In the genomic region with DNA sequence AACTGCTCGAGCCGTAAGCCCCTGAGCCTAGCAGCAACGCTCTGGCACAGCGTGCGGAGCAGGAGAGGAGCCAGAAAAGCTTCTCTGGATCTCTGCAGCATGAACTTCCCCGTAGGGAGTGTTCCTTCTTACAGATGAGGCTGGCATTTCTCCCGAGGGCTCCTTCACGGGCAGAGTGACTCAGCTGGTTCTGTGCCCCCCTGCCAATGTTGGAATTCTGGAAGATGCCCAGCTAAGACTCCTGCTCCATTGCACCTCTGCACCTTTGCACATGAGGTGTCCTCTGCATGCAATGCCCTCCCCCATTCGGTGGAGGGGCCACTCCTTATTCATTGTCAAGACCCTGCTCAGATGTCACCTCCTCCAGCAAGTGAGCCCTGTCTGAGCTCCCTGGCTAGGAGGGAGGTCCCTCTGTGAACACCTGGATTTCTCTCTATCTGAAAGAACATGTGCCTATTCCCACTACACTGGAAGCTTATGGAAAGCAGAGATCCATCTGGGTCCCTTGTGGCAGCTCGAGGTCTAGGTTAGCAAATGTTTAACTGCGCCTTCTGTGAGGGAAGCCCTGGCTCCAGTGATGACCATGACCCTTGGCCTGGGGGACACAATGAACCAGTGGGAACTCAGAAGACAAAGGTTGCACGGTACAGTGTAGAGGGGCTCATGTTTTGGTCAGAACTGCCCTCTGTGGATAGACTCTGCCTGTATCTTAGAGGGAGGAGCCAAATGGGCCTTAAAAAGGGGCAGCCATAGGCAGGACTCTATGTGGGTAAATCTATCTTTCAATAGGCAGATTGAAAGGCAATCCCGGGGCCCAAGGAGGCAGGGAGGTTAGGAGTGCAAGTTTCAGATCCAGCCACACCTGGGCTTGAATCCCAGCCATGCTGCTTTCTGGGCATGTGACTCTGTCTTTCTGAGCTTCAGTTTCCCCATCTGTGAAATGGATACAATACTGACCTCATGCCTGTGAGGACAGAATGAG, we compare ENCODE assay signal across 11 cellular contexts. TPM values are rescaled to one million over a fixed set of nuclear protein-coding genes. Genes with fewer than 3 reads are reported as not detected.
DNase-seq lines count a peak whose midpoint lies in the region; ATAC-seq and TF ChIP-seq lines count a peak whose summit lies in the region.
"Had no signal": no experiment of that assay in that cellular context is flagged by ENCODE, and none has a peak within 500 bp of the region (broad histone marks: within the 10 kb centered on the region; RNA-seq: fewer than 3 reads in every experiment).

No MANE protein-coding gene starts in this region.

- intact Hi-C loops in left ventricle myocardium inferior (cut with micrococcal nuclease) = no loop called here
- intact Hi-C loops in sciatic nerve (cut with DNase I) = no loop called here

- H3K9me3 ChIP-seq in left ventricle myocardium inferior (replicated peaks) = no peaks in the 10 kb centered on the region
- H3K9me3 ChIP-seq in MM.1S (replicated peaks; ENCODE audit: insufficient read depth, low read length) = no peaks in the 10 kb centered on the region

- H3K4me2 ChIP-seq in MM.1S (ENCODE audit: low read depth, low read length) = no peak overlapping the region

- H3K27ac ChIP-seq in left ventricle myocardium inferior (replicated peaks) = peak overlapping the region; percentile 78
- H3K27ac ChIP-seq in MM.1S (ENCODE audit: low read length) = no peak overlapping the region
- H3K27ac ChIP-seq: parathyroid adenoma had no signal

- H3K4me1 ChIP-seq in left ventricle myocardium inferior (peaks cover 72% of the 10 kb centered on the region), MM.1S (ENCODE audit: low read length) (0 out of 2 replicates have a peak, but pooled peaks cover 2% of the 10 kb centered on the region)
- H3K4me1 ChIP-seq: parathyroid adenoma had no signal

- H4K20me1 ChIP-seq in MM.1S (ENCODE audit: insufficient read depth, low read length) = no peaks in the 10 kb centered on the region

- peak; percentile 19 for DNase-seq in CD1c-positive myeloid dendritic cell (ENCODE audit: extremely low spot score)
- DNase-seq in left ventricle myocardium inferior = peak; percentile 45
- peak; percentile 78 for DNase-seq in sciatic nerve (ENCODE audit: low spot score)
- DNase-seq in activated CD4-positive, CD25-positive, alpha-beta regulatory T cell (lab: John Stamatoyannopoulos, UW) = no peak
- DNase-seq in stimulated activated naive CD4-positive, alpha-beta T cell treated with Interleukin-2 at 50 U/mL for 16 hours (lab: John Stamatoyannopoulos, UW) = no peak
- DNase-seq in SIG-M5 (lab: John Stamatoyannopoulos, UW) = no peak
- no peak for DNase-seq in MM.1S
- DNase-seq: Calu3 had no signal

- no peaks in the 10 kb centered on the region for H3K36me3 ChIP-seq in left ventricle myocardium inferior
- H3K36me3 ChIP-seq in MM.1S (replicated peaks; ENCODE audit: insufficient read depth, low read length) = no peaks in the 10 kb centered on the region

- ATAC-seq in SK-N-SH treated with all-trans-retinoic acid at 6 μM for 48 hours (peak; percentile 31), sciatic nerve (no peak)
- ATAC-seq: activated T-helper 17 cell treated with anti-CD3 and anti-CD28 coated beads, Interleukin-2, amount 50 U/mL, for 72 hours had no signal

- no peaks in the 10 kb centered on the region for H3F3A ChIP-seq in MM.1S (ENCODE audit: insufficient read depth, low read length)

- H2AFZ ChIP-seq in MM.1S (ENCODE audit: low read length) = no peak overlapping the region
- H2AFZ ChIP-seq: parathyroid adenoma had no signal

- TF ChIP-seq CTCF in left ventricle myocardium inferior (IDR thresholded peaks at IDR 0.05; ENCODE audit: borderline replicate concordance) (no peak), MM.1S (IDR thresholded peaks at IDR 0.05; ENCODE audit: low read length) (no peak)

- no peak overlapping the region for H3K4me3 ChIP-seq in left ventricle myocardium inferior
- H3K4me3 ChIP-seq in MM.1S (ENCODE audit: low read length) = no peak overlapping the region

- H3K27me3 ChIP-seq in left ventricle myocardium inferior (ENCODE audit: low read depth) (no peaks in the 10 kb centered on the region), MM.1S (replicated peaks; ENCODE audit: insufficient read depth, low read length) (no peaks in the 10 kb centered on the region)

- no peak overlapping the region for H3K9ac ChIP-seq in MM.1S (ENCODE audit: low read length)
- H3K9ac ChIP-seq: parathyroid adenoma had no signal

- H3K9me2 ChIP-seq in MM.1S (replicated peaks; ENCODE audit: insufficient read depth, low read length) = no peaks in the 10 kb centered on the region

- no peaks in the 10 kb centered on the region for H3K79me2 ChIP-seq in MM.1S (ENCODE audit: low read length)
- H3K79me2 ChIP-seq: parathyroid adenoma had no signal

TF ChIP-seq in SK-N-SH treated with all-trans-retinoic acid at 6 μM for 48 hours, 23 proteins besides CTCF, POLR2A, EP300 and RAD21 (continues in another document):
- TF ChIP-seq, protein P1, sequence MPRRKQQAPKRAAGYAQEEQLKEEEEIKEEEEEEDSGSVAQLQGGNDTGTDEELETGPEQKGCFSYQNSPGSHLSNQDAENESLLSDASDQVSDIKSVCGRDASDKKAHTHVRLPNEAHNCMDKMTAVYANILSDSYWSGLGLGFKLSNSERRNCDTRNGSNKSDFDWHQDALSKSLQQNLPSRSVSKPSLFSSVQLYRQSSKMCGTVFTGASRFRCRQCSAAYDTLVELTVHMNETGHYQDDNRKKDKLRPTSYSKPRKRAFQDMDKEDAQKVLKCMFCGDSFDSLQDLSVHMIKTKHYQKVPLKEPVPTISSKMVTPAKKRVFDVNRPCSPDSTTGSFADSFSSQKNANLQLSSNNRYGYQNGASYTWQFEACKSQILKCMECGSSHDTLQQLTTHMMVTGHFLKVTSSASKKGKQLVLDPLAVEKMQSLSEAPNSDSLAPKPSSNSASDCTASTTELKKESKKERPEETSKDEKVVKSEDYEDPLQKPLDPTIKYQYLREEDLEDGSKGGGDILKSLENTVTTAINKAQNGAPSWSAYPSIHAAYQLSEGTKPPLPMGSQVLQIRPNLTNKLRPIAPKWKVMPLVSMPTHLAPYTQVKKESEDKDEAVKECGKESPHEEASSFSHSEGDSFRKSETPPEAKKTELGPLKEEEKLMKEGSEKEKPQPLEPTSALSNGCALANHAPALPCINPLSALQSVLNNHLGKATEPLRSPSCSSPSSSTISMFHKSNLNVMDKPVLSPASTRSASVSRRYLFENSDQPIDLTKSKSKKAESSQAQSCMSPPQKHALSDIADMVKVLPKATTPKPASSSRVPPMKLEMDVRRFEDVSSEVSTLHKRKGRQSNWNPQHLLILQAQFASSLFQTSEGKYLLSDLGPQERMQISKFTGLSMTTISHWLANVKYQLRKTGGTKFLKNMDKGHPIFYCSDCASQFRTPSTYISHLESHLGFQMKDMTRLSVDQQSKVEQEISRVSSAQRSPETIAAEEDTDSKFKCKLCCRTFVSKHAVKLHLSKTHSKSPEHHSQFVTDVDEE (CRISPR knock-in tag; IDR thresholded peaks at IDR 0.05) = no peak
- no peak for TF ChIP-seq GLIS3 (CRISPR knock-in tag; IDR thresholded peaks at IDR 0.05)
- no peak for TF ChIP-seq ZFP30 (CRISPR knock-in tag; IDR thresholded peaks at IDR 0.05)
- no peak for TF ChIP-seq TCF4 (CRISPR knock-in tag; IDR thresholded peaks at IDR 0.05; ENCODE audit: borderline replicate concordance)
- no peak for TF ChIP-seq ISL1 (CRISPR knock-in tag; IDR thresholded peaks at IDR 0.05)
- no peak for TF ChIP-seq ZC3H10 (CRISPR knock-in tag; IDR thresholded peaks at IDR 0.05)
- TF ChIP-seq ESRRG (CRISPR knock-in tag; IDR thresholded peaks at IDR 0.05) = no peak
- no peak for TF ChIP-seq RARB (CRISPR knock-in tag; IDR thresholded peaks at IDR 0.05)
- TF ChIP-seq OSR1 (CRISPR knock-in tag; IDR thresholded peaks at IDR 0.05) = no peak
- TF ChIP-seq ARNTL (CRISPR knock-in tag; IDR thresholded peaks at IDR 0.05; ENCODE audit: borderline replicate concordance, low read depth) = no peak
- no peak for TF ChIP-seq ZFP3 (CRISPR knock-in tag; IDR thresholded peaks at IDR 0.05)
- TF ChIP-seq PPARA (CRISPR knock-in tag; IDR thresholded peaks at IDR 0.05; ENCODE audit: borderline replicate concordance) = no peak
- no peak for TF ChIP-seq ZNF8 (CRISPR knock-in tag; IDR thresholded peaks at IDR 0.05)
- TF ChIP-seq, protein P2, sequence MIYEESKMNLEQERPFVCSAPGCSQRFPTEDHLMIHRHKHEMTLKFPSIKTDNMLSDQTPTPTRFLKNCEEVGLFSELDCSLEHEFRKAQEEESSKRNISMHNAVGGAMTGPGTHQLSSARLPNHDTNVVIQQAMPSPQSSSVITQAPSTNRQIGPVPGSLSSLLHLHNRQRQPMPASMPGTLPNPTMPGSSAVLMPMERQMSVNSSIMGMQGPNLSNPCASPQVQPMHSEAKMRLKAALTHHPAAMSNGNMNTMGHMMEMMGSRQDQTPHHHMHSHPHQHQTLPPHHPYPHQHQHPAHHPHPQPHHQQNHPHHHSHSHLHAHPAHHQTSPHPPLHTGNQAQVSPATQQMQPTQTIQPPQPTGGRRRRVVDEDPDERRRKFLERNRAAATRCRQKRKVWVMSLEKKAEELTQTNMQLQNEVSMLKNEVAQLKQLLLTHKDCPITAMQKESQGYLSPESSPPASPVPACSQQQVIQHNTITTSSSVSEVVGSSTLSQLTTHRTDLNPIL (CRISPR knock-in tag; IDR thresholded peaks at IDR 0.05; ENCODE audit: low read depth) = no peak
- TF ChIP-seq ZNF565 (CRISPR knock-in tag; conservative IDR thresholded peaks at IDR 0.05; ENCODE audit: low read depth) = no peak
- no peak for TF ChIP-seq ZNF70 (CRISPR knock-in tag; IDR thresholded peaks at IDR 0.05)
- TF ChIP-seq, protein P3, sequence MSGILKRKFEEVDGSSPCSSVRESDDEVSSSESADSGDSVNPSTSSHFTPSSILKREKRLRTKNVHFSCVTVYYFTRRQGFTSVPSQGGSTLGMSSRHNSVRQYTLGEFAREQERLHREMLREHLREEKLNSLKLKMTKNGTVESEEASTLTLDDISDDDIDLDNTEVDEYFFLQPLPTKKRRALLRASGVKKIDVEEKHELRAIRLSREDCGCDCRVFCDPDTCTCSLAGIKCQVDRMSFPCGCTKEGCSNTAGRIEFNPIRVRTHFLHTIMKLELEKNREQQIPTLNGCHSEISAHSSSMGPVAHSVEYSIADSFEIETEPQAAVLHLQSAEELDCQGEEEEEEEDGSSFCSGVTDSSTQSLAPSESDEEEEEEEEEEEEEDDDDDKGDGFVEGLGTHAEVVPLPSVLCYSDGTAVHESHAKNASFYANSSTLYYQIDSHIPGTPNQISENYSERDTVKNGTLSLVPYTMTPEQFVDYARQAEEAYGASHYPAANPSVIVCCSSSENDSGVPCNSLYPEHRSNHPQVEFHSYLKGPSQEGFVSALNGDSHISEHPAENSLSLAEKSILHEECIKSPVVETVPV (CRISPR knock-in tag; IDR thresholded peaks at IDR 0.05) = no peak

RNA-seq across cellular contexts. Expression of a gene that starts 39.4 kb away (rescaled TPM):
- total RNA-seq in left ventricle myocardium inferior = 5.2 TPM
- total RNA-seq in sciatic nerve = 39.5 TPM

Comparison
In these comparisons a context has a peak if more than half of its experiments do, and no peak if none do; other contexts are left out.
1. DNase-seq: peak in CD1c-positive myeloid dendritic cell (single experiment), left ventricle myocardium inferior (single experiment) and sciatic nerve (single experiment); none in activated CD4-positive, CD25-positive, alpha-beta regulatory T cell (0 of 4), stimulated activated naive CD4-positive, alpha-beta T cell treated with Interleukin-2 at 50 U/mL for 16 hours (single experiment), SIG-M5 (single experiment) and MM.1S (single experiment).